8 cellular contexts compared by ENCODE assay signal in genomic region chr5:145697251-145698016, GRCh38.
DNase-seq lines count a peak whose midpoint lies in the region; ATAC-seq and TF ChIP-seq lines count a peak whose summit lies in the region.

No MANE protein-coding gene starts in this region.

- WGBS in transverse colon (ENCODE audit: low coverage in 1 of 2), 2 donors = 33 to 51% methylated on average over 4 of the region's 4 CpGs

- TF ChIP-seq CTCF in GM06990 (IDR thresholded peaks at IDR 0.05; ENCODE audit: insufficient read depth, low read length, poor library complexity, severe bottlenecking) = peak; percentile 64
- TF ChIP-seq CTCF in fibroblast of the aortic adventitia (IDR thresholded peaks at IDR 0.05; ENCODE audit: insufficient read depth, low read length) = peak; percentile 63
- peak in 4 of 5 experiments; percentile 28 to 39 (median 30) for TF ChIP-seq CTCF in transverse colon (IDR thresholded peaks at IDR 0.05)

- no peaks in the 10 kb centered on the region for H3K27me3 ChIP-seq in GM06990 (replicated peaks; ENCODE audit: control insufficient read depth, insufficient read depth, low read length)
- no peaks in the 10 kb centered on the region for H3K27me3 ChIP-seq in transverse colon

- no peaks in the 10 kb centered on the region for H3K36me3 ChIP-seq in GM06990 (ENCODE audit: control insufficient read depth, insufficient read depth, low read length)
- no peaks in the 10 kb centered on the region for H3K36me3 ChIP-seq in transverse colon

- in situ Hi-C loops in transverse colon (cut with MboI; ENCODE audit: low pct_ligation_motif_present in 1 of 4, low pct_unique_long_range_greater_than_20kb in 1 of 4, low sequenced_read_pairs in 3 of 4) = loop anchor here in 2 of 4 donors (25.0 kb wide), 1 partner anchor 365 kb away; no protein-coding TSS in a partner anchor

- DNase-seq in 8988T = peak; percentile 21
- DNase-seq in GM06990 (ENCODE audit: extremely low read depth, insufficient read length) = peak; percentile 3
- DNase-seq in OCI-M1 (lab: John Stamatoyannopoulos, UW) = peak; percentile 87
- DNase-seq in fibroblast of the aortic adventitia (ENCODE audit: low read depth) = peak; percentile 61
- peak; percentile 22 for DNase-seq in transverse colon
- no peak for DNase-seq in NCI-H128 (lab: John Stamatoyannopoulos, UW; ENCODE audit: unreplicated experiment)
- DNase-seq in activated naive CD4-positive, alpha-beta T cell treated with Interleukin-2 at 50 U/mL for 16 hours = no peak

- H3K4me3 ChIP-seq in GM06990 (replicated peaks; ENCODE audit: low read depth, low read length) (no peak overlapping the region), fibroblast of the aortic adventitia (ENCODE audit: low read depth, low read length) (no peak overlapping the region), transverse colon (no peak overlapping the region)

- intact Hi-C loops in transverse colon (cut with DNase I; ENCODE audit: low total_unique reads) = no loop called here

- no peak for TF ChIP-seq EP300 in transverse colon (IDR thresholded peaks at IDR 0.05; ENCODE audit: low read depth)

- H3K9me3 ChIP-seq in transverse colon = no peaks in the 10 kb centered on the region

- TF ChIP-seq POLR2A in transverse colon (IDR thresholded peaks at IDR 0.05) = no peak

- H3K4me1 ChIP-seq in transverse colon = no peaks in the 10 kb centered on the region

- ATAC-seq in HG02678 (IDR thresholded peaks at IDR 0.05; ENCODE audit: unreplicated experiment) = peak; percentile 62

- H3K27ac ChIP-seq in transverse colon = no peak overlapping the region

Comparison
In these comparisons a context has a peak if more than half of its experiments do, and no peak if none do; other contexts are left out.
1. DNase-seq: peak in 8988T (single experiment), GM06990 (single experiment), OCI-M1 (single experiment), fibroblast of the aortic adventitia (single experiment) and transverse colon (single experiment); none in NCI-H128 (single experiment) and activated naive CD4-positive, alpha-beta T cell treated with Interleukin-2 at 50 U/mL for 16 hours (single experiment).
2. Peak in every context shown above with its lines, with median percentiles within 50 percentile points of each other: CTCF ChIP-seq.